23 cellular contexts compared by ENCODE assay signal in the genomic region with DNA sequence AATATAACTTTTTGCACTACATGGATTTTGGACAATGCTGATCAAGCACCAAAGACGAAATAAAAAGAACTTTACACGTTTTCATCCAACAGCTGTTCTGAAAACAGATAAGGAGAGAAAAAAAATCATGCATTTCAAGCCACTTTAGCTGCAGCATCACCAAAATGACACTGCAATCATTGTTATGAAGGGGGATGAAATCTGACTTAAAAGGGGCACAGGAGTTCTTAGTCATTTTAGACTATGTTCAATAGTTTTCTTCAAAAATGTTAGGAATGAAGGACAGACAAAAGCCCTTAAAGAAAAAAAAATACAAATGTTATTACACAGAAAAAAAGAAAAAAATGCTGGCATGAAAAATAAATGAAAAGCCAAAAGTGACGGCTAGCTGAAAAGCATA.
DNase-seq lines count a peak whose midpoint lies in the region; ATAC-seq and TF ChIP-seq lines count a peak whose summit lies in the region.
"Had no signal": no experiment of that assay in that cellular context is flagged by ENCODE, and none has a peak within 500 bp of the region (broad histone marks: within the 10 kb centered on the region; RNA-seq: fewer than 3 reads in every experiment).

No MANE protein-coding gene starts in this region.

- no peak overlapping the region for H2BK5ac ChIP-seq in neuronal stem cell (ENCODE audit: low read length)

- WGBS in neuronal stem cell (ENCODE audit: extremely low coverage in 2 of 2, insufficient read length in 2 of 2, insufficient replicate concordance in 1 of 2), 2 donors: no CpG with 5 or more reads among the region's 3 CpGs

- no peak overlapping the region for H2BK15ac ChIP-seq in neuronal stem cell (ENCODE audit: low read length)

- no peak overlapping the region for H3K14ac ChIP-seq in neuronal stem cell (ENCODE audit: low read length)

- no peak overlapping the region for H4K8ac ChIP-seq in neuronal stem cell (ENCODE audit: low read depth, low read length)

- ATAC-seq in SK-N-SH treated with all-trans-retinoic acid at 6 μM for 48 hours: no peak
- no peak for ATAC-seq in HG03439 (IDR thresholded peaks at IDR 0.05; ENCODE audit: unreplicated experiment)
- ATAC-seq in HG03432 (IDR thresholded peaks at IDR 0.05; ENCODE audit: unreplicated experiment): no peak
- ATAC-seq: HepG2 had no signal

- H2BK120ac ChIP-seq in neuronal stem cell (ENCODE audit: low read depth, low read length): no peak overlapping the region

- H2BK12ac ChIP-seq in neuronal stem cell (ENCODE audit: low read length): no peak overlapping the region

- H3K4me2 ChIP-seq in neuronal stem cell (ENCODE audit: insufficient read depth, low read length, poor library complexity, severe bottlenecking): no peak overlapping the region
- H3K4me2 ChIP-seq: BLaER1, KMS-11, SK-N-SH had no signal

- H3K9me3 ChIP-seq in adipocyte (ENCODE audit: control insufficient read depth, low read length) (no peaks in the 10 kb centered on the region), neuronal stem cell (replicated peaks in 1 of 2; ENCODE audit: control insufficient read depth in 2 of 2, insufficient read depth in 1 of 2, low read depth in 1 of 2, low read length in 2 of 2) (no peaks in the 10 kb centered on the region)
- H3K9me3 ChIP-seq: BLaER1, SK-N-SH had no signal

- H3K79me1 ChIP-seq in neuronal stem cell (ENCODE audit: low read depth, low read length): no peaks in the 10 kb centered on the region

- H3K23ac ChIP-seq in neuronal stem cell (ENCODE audit: low read depth, low read length, poor library complexity): no peak overlapping the region

- H3K9ac ChIP-seq in adipocyte (ENCODE audit: low read length): no peak overlapping the region
- H3K9ac ChIP-seq in neuronal stem cell (ENCODE audit: low read depth, low read length, poor library complexity): no peak overlapping the region
- H3K9ac ChIP-seq: BLaER1, KMS-11, SK-N-SH had no signal

- H3K27ac ChIP-seq in neuronal stem cell (replicated peaks; ENCODE audit: low read length): no peak overlapping the region
- H3K27ac ChIP-seq: BLaER1, KMS-11 had no signal

- H3K27me3 ChIP-seq in adipocyte (replicated peaks; ENCODE audit: control insufficient read depth, insufficient read depth, low read length): no peaks in the 10 kb centered on the region
- no peaks in the 10 kb centered on the region for H3K27me3 ChIP-seq in neuronal stem cell (ENCODE audit: control insufficient read depth in 3 of 3, insufficient read depth in 3 of 3, low read depth in 1 of 3, low read length in 3 of 3)
- H3K27me3 ChIP-seq: BLaER1 had no signal

- no peak overlapping the region for H2AK5ac ChIP-seq in neuronal stem cell (ENCODE audit: low read depth, low read length)

- H3K4me1 ChIP-seq in adipocyte (ENCODE audit: control insufficient read depth, insufficient read depth, low read length) (peaks cover 31% of the 10 kb centered on the region), neuronal stem cell (ENCODE audit: control insufficient read depth in 2 of 2, insufficient read depth in 1 of 2, low read depth in 1 of 2, low read length in 2 of 2) (no peaks in the 10 kb centered on the region)

- H3K4me3 ChIP-seq in adipocyte (ENCODE audit: low read length) (peak overlapping the region; percentile 8), neuronal stem cell (ENCODE audit: low read length in 2 of 2) (no peak overlapping the region)
- H3K4me3 ChIP-seq: BLaER1 had no signal

- no peak overlapping the region for H3K4ac ChIP-seq in neuronal stem cell (ENCODE audit: low read length)

- no peak overlapping the region for H4K91ac ChIP-seq in neuronal stem cell (ENCODE audit: low read depth, low read length, poor library complexity)

- DNase-seq in AG08395 (ENCODE audit: low spot score) (peak; percentile 7), GM03348 (ENCODE audit: low spot score) (peak; percentile 17), adipocyte (ENCODE audit: low read depth) (peak; percentile 18), foreskin melanocyte (peak; percentile 19), neuronal stem cell (ENCODE audit: low spot score) (no peak)
- DNase-seq: 8988T; CD8-positive, alpha-beta memory T cell; DMS79; HCEC 1CT; MV-4-11; NCI-H187; NCI-H2107; NCI-H510A treated with DMSO at 0.1 percent for 48 hours; NCI-H774; OCI-M1; SHP77; SK-N-SH had no signal

- no peak overlapping the region for H3K18ac ChIP-seq in neuronal stem cell (ENCODE audit: low read length)

- H3K36me3 ChIP-seq in adipocyte (ENCODE audit: control insufficient read depth, insufficient read depth, low read length, severe bottlenecking): peaks cover 18% of the 10 kb centered on the region
- peaks cover 0 to 56% of the 10 kb centered on the region in 2 donors for H3K36me3 ChIP-seq in neuronal stem cell (replicated peaks in 1 of 2; ENCODE audit: control insufficient read depth in 2 of 2, insufficient read depth in 2 of 2, low read length in 2 of 2)

- no peak overlapping the region for H2AFZ ChIP-seq in neuronal stem cell (ENCODE audit: low read length)

TF ChIP-seq in SK-N-SH treated with all-trans-retinoic acid at 6 μM for 48 hours, 23 proteins besides CTCF, POLR2A, EP300 and RAD21 (continues in another document):
- TF ChIP-seq ZFP30 (CRISPR knock-in tag; IDR thresholded peaks at IDR 0.05): no peak
- TF ChIP-seq, protein P1, sequence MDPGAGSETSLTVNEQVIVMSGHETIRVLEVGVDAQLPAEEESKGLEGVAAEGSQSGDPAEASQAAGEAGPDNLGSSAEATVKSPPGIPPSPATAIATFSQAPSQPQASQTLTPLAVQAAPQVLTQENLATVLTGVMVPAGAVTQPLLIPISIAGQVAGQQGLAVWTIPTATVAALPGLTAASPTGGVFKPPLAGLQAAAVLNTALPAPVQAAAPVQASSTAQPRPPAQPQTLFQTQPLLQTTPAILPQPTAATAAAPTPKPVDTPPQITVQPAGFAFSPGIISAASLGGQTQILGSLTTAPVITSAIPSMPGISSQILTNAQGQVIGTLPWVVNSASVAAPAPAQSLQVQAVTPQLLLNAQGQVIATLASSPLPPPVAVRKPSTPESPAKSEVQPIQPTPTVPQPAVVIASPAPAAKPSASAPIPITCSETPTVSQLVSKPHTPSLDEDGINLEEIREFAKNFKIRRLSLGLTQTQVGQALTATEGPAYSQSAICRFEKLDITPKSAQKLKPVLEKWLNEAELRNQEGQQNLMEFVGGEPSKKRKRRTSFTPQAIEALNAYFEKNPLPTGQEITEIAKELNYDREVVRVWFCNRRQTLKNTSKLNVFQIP (CRISPR knock-in tag; IDR thresholded peaks at IDR 0.05; ENCODE audit: borderline replicate concordance, low read depth): no peak
- TF ChIP-seq ESRRG (CRISPR knock-in tag; IDR thresholded peaks at IDR 0.05): no peak
- no peak for TF ChIP-seq PPARA (CRISPR knock-in tag; IDR thresholded peaks at IDR 0.05; ENCODE audit: borderline replicate concordance)
- TF ChIP-seq ZFP3 (CRISPR knock-in tag; IDR thresholded peaks at IDR 0.05): no peak
- no peak for TF ChIP-seq SNAI2 (CRISPR knock-in tag; IDR thresholded peaks at IDR 0.05)
- no peak for TF ChIP-seq GLIS3 (CRISPR knock-in tag; IDR thresholded peaks at IDR 0.05)
- TF ChIP-seq ZC3H10 (CRISPR knock-in tag; IDR thresholded peaks at IDR 0.05): no peak
- TF ChIP-seq ZNF70 (CRISPR knock-in tag; IDR thresholded peaks at IDR 0.05): no peak
- TF ChIP-seq ZNF8 (CRISPR knock-in tag; IDR thresholded peaks at IDR 0.05): no peak
- TF ChIP-seq TCF4 (CRISPR knock-in tag; IDR thresholded peaks at IDR 0.05; ENCODE audit: borderline replicate concordance): no peak
- no peak for TF ChIP-seq BACH2 (CRISPR knock-in tag; IDR thresholded peaks at IDR 0.05; ENCODE audit: borderline replicate concordance)
- TF ChIP-seq TOX (CRISPR knock-in tag; IDR thresholded peaks at IDR 0.05; ENCODE audit: borderline replicate concordance): no peak
- TF ChIP-seq, protein P2, sequence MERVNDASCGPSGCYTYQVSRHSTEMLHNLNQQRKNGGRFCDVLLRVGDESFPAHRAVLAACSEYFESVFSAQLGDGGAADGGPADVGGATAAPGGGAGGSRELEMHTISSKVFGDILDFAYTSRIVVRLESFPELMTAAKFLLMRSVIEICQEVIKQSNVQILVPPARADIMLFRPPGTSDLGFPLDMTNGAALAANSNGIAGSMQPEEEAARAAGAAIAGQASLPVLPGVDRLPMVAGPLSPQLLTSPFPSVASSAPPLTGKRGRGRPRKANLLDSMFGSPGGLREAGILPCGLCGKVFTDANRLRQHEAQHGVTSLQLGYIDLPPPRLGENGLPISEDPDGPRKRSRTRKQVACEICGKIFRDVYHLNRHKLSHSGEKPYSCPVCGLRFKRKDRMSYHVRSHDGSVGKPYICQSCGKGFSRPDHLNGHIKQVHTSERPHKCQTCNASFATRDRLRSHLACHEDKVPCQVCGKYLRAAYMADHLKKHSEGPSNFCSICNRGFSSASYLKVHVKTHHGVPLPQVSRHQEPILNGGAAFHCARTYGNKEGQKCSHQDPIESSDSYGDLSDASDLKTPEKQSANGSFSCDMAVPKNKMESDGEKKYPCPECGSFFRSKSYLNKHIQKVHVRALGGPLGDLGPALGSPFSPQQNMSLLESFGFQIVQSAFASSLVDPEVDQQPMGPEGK (CRISPR knock-in tag; IDR thresholded peaks at IDR 0.05; ENCODE audit: borderline replicate concordance): no peak
- TF ChIP-seq, protein P3, sequence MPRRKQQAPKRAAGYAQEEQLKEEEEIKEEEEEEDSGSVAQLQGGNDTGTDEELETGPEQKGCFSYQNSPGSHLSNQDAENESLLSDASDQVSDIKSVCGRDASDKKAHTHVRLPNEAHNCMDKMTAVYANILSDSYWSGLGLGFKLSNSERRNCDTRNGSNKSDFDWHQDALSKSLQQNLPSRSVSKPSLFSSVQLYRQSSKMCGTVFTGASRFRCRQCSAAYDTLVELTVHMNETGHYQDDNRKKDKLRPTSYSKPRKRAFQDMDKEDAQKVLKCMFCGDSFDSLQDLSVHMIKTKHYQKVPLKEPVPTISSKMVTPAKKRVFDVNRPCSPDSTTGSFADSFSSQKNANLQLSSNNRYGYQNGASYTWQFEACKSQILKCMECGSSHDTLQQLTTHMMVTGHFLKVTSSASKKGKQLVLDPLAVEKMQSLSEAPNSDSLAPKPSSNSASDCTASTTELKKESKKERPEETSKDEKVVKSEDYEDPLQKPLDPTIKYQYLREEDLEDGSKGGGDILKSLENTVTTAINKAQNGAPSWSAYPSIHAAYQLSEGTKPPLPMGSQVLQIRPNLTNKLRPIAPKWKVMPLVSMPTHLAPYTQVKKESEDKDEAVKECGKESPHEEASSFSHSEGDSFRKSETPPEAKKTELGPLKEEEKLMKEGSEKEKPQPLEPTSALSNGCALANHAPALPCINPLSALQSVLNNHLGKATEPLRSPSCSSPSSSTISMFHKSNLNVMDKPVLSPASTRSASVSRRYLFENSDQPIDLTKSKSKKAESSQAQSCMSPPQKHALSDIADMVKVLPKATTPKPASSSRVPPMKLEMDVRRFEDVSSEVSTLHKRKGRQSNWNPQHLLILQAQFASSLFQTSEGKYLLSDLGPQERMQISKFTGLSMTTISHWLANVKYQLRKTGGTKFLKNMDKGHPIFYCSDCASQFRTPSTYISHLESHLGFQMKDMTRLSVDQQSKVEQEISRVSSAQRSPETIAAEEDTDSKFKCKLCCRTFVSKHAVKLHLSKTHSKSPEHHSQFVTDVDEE (CRISPR knock-in tag; IDR thresholded peaks at IDR 0.05): no peak
- no peak for TF ChIP-seq RARB (CRISPR knock-in tag; IDR thresholded peaks at IDR 0.05)
- no peak for TF ChIP-seq ZNF565 (CRISPR knock-in tag; conservative IDR thresholded peaks at IDR 0.05; ENCODE audit: low read depth)
